In genomic region chr15:73577593-73577992, GRCh38 we compare ENCODE assay signal across 7 cellular contexts. TPM values are rescaled to one million over a fixed set of nuclear protein-coding genes. Genes with fewer than 3 reads are reported as not detected.
DNase-seq lines count a peak whose midpoint lies in the region; ATAC-seq and TF ChIP-seq lines count a peak whose summit lies in the region.
"Not testable (repeated sequence)": the region's sequence is repeated elsewhere in the genome, so short reads cannot be mapped to it uniquely, and the experiment has no call there.

No MANE protein-coding gene starts in this region.

- not testable (repeated sequence) for H2BK15ac ChIP-seq in H9 (ENCODE audit: low read depth, low read length)

- not testable (repeated sequence) for TF ChIP-seq CTCF in H9 (conservative IDR thresholded peaks at IDR 0.05); endothelial cell (IDR thresholded peaks at IDR 0.05; ENCODE audit: unreplicated experiment); glutamatergic neuron (IDR thresholded peaks at IDR 0.05; ENCODE audit: partially characterized antibody, unreplicated experiment); progenitor cell of endocrine pancreas (IDR thresholded peaks at IDR 0.05; ENCODE audit: unreplicated experiment); transverse colon (IDR thresholded peaks at IDR 0.05)

- H3K79me2 ChIP-seq in H9 (ENCODE audit: insufficient read depth, low read length): not testable (repeated sequence)

- H3K9ac ChIP-seq in H9 (ENCODE audit: extremely low read depth, insufficient read length, low read length): not testable (repeated sequence)

- not testable (repeated sequence) for H2BK120ac ChIP-seq in H9 (ENCODE audit: low read depth, low read length, poor library complexity, severe bottlenecking)

- not testable (repeated sequence) for H3T11ph ChIP-seq in H9 (ENCODE audit: low read length)

- intact Hi-C loops in transverse colon (cut with DNase I; ENCODE audit: low total_unique reads): not testable (repeated sequence)

- H3K27ac Mint-ChIP-seq in H9 (peak overlapping the region; percentile 8 to 75 (median 45); a peak in 4 of 7 replicates), T-helper 17 cell (peak overlapping the region; percentile 57), endothelial cell (ENCODE audit: unreplicated experiment) (peak overlapping the region; percentile 31), glutamatergic neuron (ENCODE audit: unreplicated experiment) (peak overlapping the region; percentile 3), progenitor cell of endocrine pancreas (peak overlapping the region; percentile 56)
- peak overlapping the region; percentile 13 for H3K27ac Mint-ChIP-seq in activated T-helper 17 cell treated with anti-CD3 and anti-CD28 coated beads, Interleukin-2, amount 50 U/mL, for 72 hours

- H3K27ac ChIP-seq in H9 (ENCODE audit: insufficient read length, low read depth, low read length): not testable (repeated sequence)
- H3K27ac ChIP-seq in transverse colon: peak overlapping the region; percentile 47 to 76 (median 66)

- not testable (repeated sequence) for H3K9me3 Mint-ChIP-seq in H9; activated T-helper 17 cell treated with anti-CD3 and anti-CD28 coated beads, Interleukin-2, amount 50 U/mL, for 72 hours; endothelial cell (ENCODE audit: unreplicated experiment); glutamatergic neuron (ENCODE audit: unreplicated experiment); progenitor cell of endocrine pancreas (ENCODE audit: low read depth)

- H2AFZ ChIP-seq in H9 (ENCODE audit: low read length): not testable (repeated sequence)

- H3K36me3 Mint-ChIP-seq in H9 (ENCODE audit: insufficient read depth in 1 of 3, low read depth in 3 of 3) (peaks cover 7 to 66% (median 34%) of the 10 kb centered on the region in 3 experiments; a peak in 6 of 7 replicates), endothelial cell (ENCODE audit: low read depth, unreplicated experiment) (peaks cover 36% of the 10 kb centered on the region), progenitor cell of endocrine pancreas (ENCODE audit: insufficient read depth) (peaks cover 18% of the 10 kb centered on the region)
- H3K36me3 Mint-ChIP-seq in T-helper 17 cell (ENCODE audit: low read depth); glutamatergic neuron (ENCODE audit: unreplicated experiment): not testable (repeated sequence)
- H3K36me3 Mint-ChIP-seq in activated T-helper 17 cell treated with anti-CD3 and anti-CD28 coated beads, Interleukin-2, amount 50 U/mL, for 72 hours (ENCODE audit: low read depth): peaks cover 93% of the 10 kb centered on the region

- not testable (repeated sequence) for H3K27me3 Mint-ChIP-seq in H9 (ENCODE audit: low read depth); T-helper 17 cell; activated T-helper 17 cell treated with anti-CD3 and anti-CD28 coated beads, Interleukin-2, amount 50 U/mL, for 72 hours; endothelial cell (ENCODE audit: unreplicated experiment); glutamatergic neuron (ENCODE audit: unreplicated experiment); progenitor cell of endocrine pancreas

- not testable (repeated sequence) for H3K23me2 ChIP-seq in H9 (ENCODE audit: insufficient read length, low read depth, low read length, poor library complexity, severe bottlenecking)

- not testable (repeated sequence) for H3K79me1 ChIP-seq in H9 (ENCODE audit: insufficient read depth, low read depth, low read length, poor library complexity, severe bottlenecking)

- H2BK12ac ChIP-seq in H9 (ENCODE audit: insufficient read length, low read depth, low read length): not testable (repeated sequence)

- not testable (repeated sequence) for H4K5ac ChIP-seq in H9 (ENCODE audit: insufficient read length, low read depth, low read length)

- not testable (repeated sequence) for TF ChIP-seq EP300 in transverse colon (IDR thresholded peaks at IDR 0.05; ENCODE audit: low read depth)

- H3K9me3 ChIP-seq in H9 (ENCODE audit: control insufficient read depth, low read depth, low read length); T-helper 17 cell (ENCODE audit: control insufficient read depth, low read length, poor library complexity, severe bottlenecking); transverse colon: not testable (repeated sequence)

- TF ChIP-seq POLR2A in transverse colon (IDR thresholded peaks at IDR 0.05): not testable (repeated sequence)

- not testable (repeated sequence) for H3K14ac ChIP-seq in H9 (ENCODE audit: insufficient read depth, low read length)

- not testable (repeated sequence) for H3K23ac ChIP-seq in H9 (ENCODE audit: insufficient read length, low read depth, low read length)

- ATAC-seq in T-helper 17 cell; activated T-helper 17 cell treated with anti-CD3 and anti-CD28 coated beads, Interleukin-2, amount 50 U/mL, for 72 hours (replicated peaks): not testable (repeated sequence)

- H3K4me3 Mint-ChIP-seq in H9; T-helper 17 cell; activated T-helper 17 cell treated with anti-CD3 and anti-CD28 coated beads, Interleukin-2, amount 50 U/mL, for 72 hours; glutamatergic neuron (ENCODE audit: unreplicated experiment); progenitor cell of endocrine pancreas (ENCODE audit: low read depth): not testable (repeated sequence)
- peak overlapping the region; percentile 45 for H3K4me3 Mint-ChIP-seq in endothelial cell (ENCODE audit: unreplicated experiment)

- not testable (repeated sequence) for H3K36me3 ChIP-seq in transverse colon

- not testable (repeated sequence) for H3K27me3 ChIP-seq in H9 (ENCODE audit: insufficient read depth, low read length); transverse colon

- H2BK20ac ChIP-seq in H9 (ENCODE audit: low read depth, low read length, poor library complexity, severe bottlenecking): not testable (repeated sequence)

- DNase-seq in H9; T-helper 17 cell; endothelial cell (ENCODE audit: low spot score); glutamatergic neuron; progenitor cell of endocrine pancreas (ENCODE audit: low spot score, unreplicated experiment); transverse colon: not testable (repeated sequence)

- not testable (repeated sequence) for H4K20me1 ChIP-seq in H9 (ENCODE audit: control insufficient read depth, insufficient read depth, insufficient read length)

- H3K4me1 ChIP-seq in H9 (ENCODE audit: insufficient read depth, low read length): not testable (repeated sequence)
- H3K4me1 ChIP-seq in transverse colon: peaks cover 13 to 43% (median 24%) of the 10 kb centered on the region in 4 donors

- peaks cover 8 to 11% of the 10 kb centered on the region in 2 experiments for H3K4me1 Mint-ChIP-seq in H9
- H3K4me1 Mint-ChIP-seq in T-helper 17 cell; progenitor cell of endocrine pancreas (ENCODE audit: low read depth): not testable (repeated sequence)
- H3K4me1 Mint-ChIP-seq in activated T-helper 17 cell treated with anti-CD3 and anti-CD28 coated beads, Interleukin-2, amount 50 U/mL, for 72 hours: peaks cover 19% of the 10 kb centered on the region
- peaks cover 49% of the 10 kb centered on the region for H3K4me1 Mint-ChIP-seq in endothelial cell (ENCODE audit: unreplicated experiment)
- peaks cover 12% of the 10 kb centered on the region for H3K4me1 Mint-ChIP-seq in glutamatergic neuron (ENCODE audit: low read depth, unreplicated experiment)

- not testable (repeated sequence) for H3K56ac ChIP-seq in H9 (ENCODE audit: insufficient read length, low read depth, low read length)

- not testable (repeated sequence) for H4K91ac ChIP-seq in H9 (ENCODE audit: insufficient read length, low read depth, low read length)

- not testable (repeated sequence) for H4K8ac ChIP-seq in H9 (replicated peaks; ENCODE audit: insufficient read length, low read depth, low read length)

- H2AK5ac ChIP-seq in H9 (ENCODE audit: insufficient read length, low read length): not testable (repeated sequence)

- H3K18ac ChIP-seq in H9 (ENCODE audit: insufficient read length, low read depth, low read length): not testable (repeated sequence)

- not testable (repeated sequence) for H3K4me3 ChIP-seq in transverse colon

- not testable (repeated sequence) for H3K4me2 ChIP-seq in H9 (ENCODE audit: insufficient read depth, insufficient read length, low read length)

- H3K4ac ChIP-seq in H9 (ENCODE audit: low read depth, low read length): not testable (repeated sequence)

- in situ Hi-C loops in transverse colon (cut with MboI; ENCODE audit: low pct_ligation_motif_present in 1 of 4, low pct_unique_long_range_greater_than_20kb in 1 of 4, low sequenced_read_pairs in 3 of 4): not testable (repeated sequence)

- H2BK5ac ChIP-seq in H9 (ENCODE audit: insufficient read length, low read length): not testable (repeated sequence)

RNA-seq across cellular contexts. Expression of gene NPTN, which starts 55.6 kb away (rescaled TPM):
- total RNA-seq in H9 (2021): 89.1 and 90.9 TPM in 2 replicates
- total RNA-seq in T-helper 17 cell: 10 to 100 TPM; 25.0 to 48.5 TPM
- 10 to 100 TPM; 59.5 to 66.1 TPM for total RNA-seq in activated T-helper 17 cell treated with anti-CD3 and anti-CD28 coated beads, Interleukin-2, amount 50 U/mL, for 72 hours
- 223 TPM for total RNA-seq in endothelial cell (ENCODE audit: unreplicated experiment)
- 86.6 TPM for total RNA-seq in glutamatergic neuron (ENCODE audit: unreplicated experiment)
- 81.1 and 89.9 TPM in 2 replicates for total RNA-seq in progenitor cell of endocrine pancreas
- 100 to 1,000 TPM in 3 of 4 donors, 10 to 100 TPM in 1; 77.8 to 187 (median 135) TPM for total RNA-seq in transverse colon

Comparison
In these comparisons a context has a peak if more than half of its experiments do, and no peak if none do; other contexts are left out.
1. H3K27ac Mint-ChIP-seq: peak in every context shown above with its lines; median percentile 57 in T-helper 17 cell; 56 in progenitor cell of endocrine pancreas; 45 in H9; 31 in endothelial cell; 13 in activated T-helper 17 cell treated with anti-CD3 and anti-CD28 coated beads, Interleukin-2, amount 50 U/mL, for 72 hours; 3 in glutamatergic neuron.